Comparison of ENCODE assay signal across 8 cellular contexts in genomic region chr12:95218164-95218851, GRCh38. TPM values are rescaled to one million over a fixed set of nuclear protein-coding genes. Genes with fewer than 3 reads are reported as not detected.
DNase-seq lines count a peak whose midpoint lies in the region; ATAC-seq and TF ChIP-seq lines count a peak whose summit lies in the region.

No MANE protein-coding gene starts in this region.

- H3K27ac Mint-ChIP-seq in T-helper 17 cell: peak overlapping the region; percentile 99

- peak overlapping the region; percentile 100 for H3K4me3 Mint-ChIP-seq in T-helper 17 cell

- peak overlapping the region; percentile 96 for H3K9ac ChIP-seq in muscle layer of colon (ENCODE audit: low read length)

- intact Hi-C loops in vagina (cut with DNase I): no loop called here

- DNase-seq in COLO829 (ENCODE audit: low spot score) (peak; percentile 36), NB4 (ENCODE audit: low read depth) (peak; percentile 75), T-helper 17 cell (no peak), vagina (ENCODE audit: extremely low spot score in 2 of 2) (no peak)
- DNase-seq in effector memory CD4-positive, alpha-beta T cell: peak in 1 of 3 donors; percentile 19

- H3K9me3 ChIP-seq in T-helper 17 cell (ENCODE audit: control insufficient read depth, low read length, poor library complexity, severe bottlenecking) (no peaks in the 10 kb centered on the region), muscle layer of colon (ENCODE audit: low read length) (no peaks in the 10 kb centered on the region), vagina (no peaks in the 10 kb centered on the region)
- H3K9me3 ChIP-seq in effector memory CD4-positive, alpha-beta T cell (ENCODE audit: control insufficient read depth, low read length): no peaks in the 10 kb centered on the region

- no peak for TF ChIP-seq POLR2A in NB4 (IDR thresholded peaks at IDR 0.05; ENCODE audit: extremely low read depth, insufficient read length)
- TF ChIP-seq POLR2A in vagina (IDR thresholded peaks at IDR 0.05): no peak

- TF ChIP-seq CTCF in NB4 (IDR thresholded peaks at IDR 0.05; ENCODE audit: low read depth, low read length) (no peak), vagina (IDR thresholded peaks at IDR 0.05) (no peak)

- peaks cover 5% of the 10 kb centered on the region for H3K36me3 Mint-ChIP-seq in T-helper 17 cell (ENCODE audit: low read depth)

- H3K27me3 Mint-ChIP-seq in T-helper 17 cell: peaks cover 7% of the 10 kb centered on the region

- no peaks in the 10 kb centered on the region for H3K4me1 ChIP-seq in effector memory CD4-positive, alpha-beta T cell (ENCODE audit: control insufficient read depth, insufficient read depth, low read length, poor library complexity, severe bottlenecking)
- peaks cover 39% of the 10 kb centered on the region for H3K4me1 ChIP-seq in muscle layer of colon (ENCODE audit: insufficient read depth, low read length)
- peaks cover 31% of the 10 kb centered on the region for H3K4me1 ChIP-seq in vagina

- H3K4me3 ChIP-seq in NB4 (ENCODE audit: low read depth, low read length): peak overlapping the region; percentile 91
- peak overlapping the region; percentile 98 for H3K4me3 ChIP-seq in effector memory CD4-positive, alpha-beta T cell (ENCODE audit: insufficient read depth, low read depth, low read length, poor library complexity, severe bottlenecking)
- H3K4me3 ChIP-seq in muscle layer of colon (ENCODE audit: low read depth in 1 of 2, low read length in 2 of 2): peak overlapping the region; percentile 97
- H3K4me3 ChIP-seq in vagina: peak overlapping the region; percentile 65 to 98

- no peaks in the 10 kb centered on the region for H3K36me3 ChIP-seq in effector memory CD4-positive, alpha-beta T cell (ENCODE audit: control insufficient read depth, insufficient read depth, low read length)
- H3K36me3 ChIP-seq in muscle layer of colon (ENCODE audit: insufficient read depth, low read length) (no peaks in the 10 kb centered on the region), vagina (no peaks in the 10 kb centered on the region)

- H3K4me1 Mint-ChIP-seq in T-helper 17 cell: peaks cover 24% of the 10 kb centered on the region

- H3K27ac ChIP-seq in effector memory CD4-positive, alpha-beta T cell (ENCODE audit: insufficient read depth, low read length, poor library complexity, severe bottlenecking): peak overlapping the region; percentile 96
- H3K27ac ChIP-seq in muscle layer of colon (ENCODE audit: low read depth, low read length) (peak overlapping the region; percentile 96), vagina (peak overlapping the region; percentile 95)

- no peaks in the 10 kb centered on the region for H3K27me3 ChIP-seq in effector memory CD4-positive, alpha-beta T cell (replicated peaks; ENCODE audit: control insufficient read depth, insufficient read depth, low read length, poor library complexity, severe bottlenecking)
- H3K27me3 ChIP-seq in muscle layer of colon (ENCODE audit: control insufficient read depth in 1 of 2, insufficient read depth in 2 of 2, low read length in 2 of 2) (no peaks in the 10 kb centered on the region), vagina (no peaks in the 10 kb centered on the region)

- ATAC-seq in GM21390 (IDR thresholded peaks at IDR 0.05; ENCODE audit: unreplicated experiment) (peak; percentile 5), T-helper 17 cell (peak; percentile 5), GM21786 (IDR thresholded peaks at IDR 0.05; ENCODE audit: unreplicated experiment) (no peak)

RNA-seq across cellular contexts. Expression of gene VEZT, which starts 0.7 kb away (rescaled TPM):
- total RNA-seq in T-helper 17 cell (10 to 100 TPM; 46.4 to 54.9 TPM), vagina (63.3 TPM)

RNA-seq across cellular contexts. Expression of gene FGD6, which starts 1.0 kb away (rescaled TPM):
- total RNA-seq in T-helper 17 cell: 1 to 10 TPM; 1.2 to 1.3 TPM
- total RNA-seq in vagina: 17.7 TPM

Comparison
In these comparisons a context has a peak if more than half of its experiments do, and no peak if none do; other contexts are left out.
1. DNase-seq: peak in COLO829 (single experiment) and NB4 (single experiment); none in T-helper 17 cell (0 of 3) and vagina (0 of 2).
2. Peak in every context shown above with its lines, with median percentiles within 50 percentile points of each other: H3K4me3 ChIP-seq and H3K27ac ChIP-seq.